In the genomic region with DNA sequence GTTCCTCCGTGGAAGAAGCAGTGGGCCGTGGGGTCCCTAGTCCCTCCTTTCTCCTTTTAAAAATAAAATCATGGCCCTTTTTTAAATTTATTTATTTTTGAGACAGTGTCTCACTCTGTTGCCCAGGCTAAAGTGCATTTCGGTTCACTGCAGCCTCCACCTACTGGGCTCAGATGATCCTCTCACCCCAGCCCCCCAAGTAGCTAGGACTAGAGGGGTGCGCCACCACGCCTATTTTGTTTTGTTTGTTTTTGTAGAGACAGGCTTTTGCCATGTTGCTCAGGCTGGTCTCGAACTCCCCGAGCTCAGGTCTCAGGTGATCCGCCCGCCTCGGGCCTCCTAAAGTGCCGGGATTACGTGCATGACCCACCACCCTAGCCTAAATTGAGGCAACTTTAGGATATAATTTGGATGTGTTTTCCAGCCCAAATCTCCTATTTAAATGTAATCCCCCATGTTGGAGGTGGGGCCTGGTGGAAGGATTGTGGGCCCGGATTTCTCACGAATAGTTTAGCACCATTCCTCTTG, we compare ENCODE assay signal across 8 cellular contexts. TPM values are rescaled to one million over a fixed set of nuclear protein-coding genes. Genes with fewer than 3 reads are reported as not detected.
A peak's percentile ranks its signal among the peaks of the same experiment; 100 is the strongest.
DNase-seq lines count a peak whose midpoint lies in the region; ATAC-seq and TF ChIP-seq lines count a peak whose summit lies in the region.

No MANE protein-coding gene starts in this region.

- H3K36me3 Mint-ChIP-seq in T-cell: peaks cover 19% of the 10 kb centered on the region
- H3K36me3 Mint-ChIP-seq in stimulated activated effector memory CD8-positive, alpha-beta T cell treated with anti-CD3 and anti-CD28 coated beads, Interleukin-12 subunit alpha, Interleukin-12 subunit beta, amount 100 ng/mL, for 72 hours: peaks cover under 1% of the 10 kb centered on the region

- H3K9me3 Mint-ChIP-seq in T-cell: no peaks in the 10 kb centered on the region
- no peaks in the 10 kb centered on the region for H3K9me3 Mint-ChIP-seq in stimulated activated effector memory CD8-positive, alpha-beta T cell treated with anti-CD3 and anti-CD28 coated beads, Interleukin-12 subunit alpha, Interleukin-12 subunit beta, amount 100 ng/mL, for 72 hours

- CTCF ChIA-PET in T-cell (lab: Charles Lee): interaction anchor here in 1 of 2 donors (1.0 to 1.3 kb wide), 4 partner anchors 7 to 692 kb away, joined by 3 to 8 read pairs (median 4); a partner anchor contains a TSS

- H3K4me1 Mint-ChIP-seq in T-cell: peaks cover 42 to 44% (median 43%) of the 10 kb centered on the region in 3 donors
- H3K4me1 Mint-ChIP-seq in stimulated activated effector memory CD8-positive, alpha-beta T cell treated with anti-CD3 and anti-CD28 coated beads, Interleukin-12 subunit alpha, Interleukin-12 subunit beta, amount 100 ng/mL, for 72 hours: peaks cover 13% of the 10 kb centered on the region

- DNase-seq in NCI-H146 (lab: John Stamatoyannopoulos, UW): peak; percentile 12
- DNase-seq in NCI-H146 treated with DMSO at 0.1 percent for 48 hours (lab: John Stamatoyannopoulos, UW; ENCODE audit: unreplicated experiment): no peak
- DNase-seq in T-cell: peak in 1 of 34 experiments; percentile 1
- no peak for DNase-seq in fibroblast of lung (ENCODE audit: low read depth in 2 of 2)
- DNase-seq in stimulated activated effector memory CD8-positive, alpha-beta T cell treated with anti-CD3 and anti-CD28 coated beads, Interleukin-12 subunit alpha, Interleukin-12 subunit beta, amount 100 ng/mL, for 72 hours (ENCODE audit: low spot score in 2 of 2): no peak
- DNase-seq in effector CD4-positive, alpha-beta T cell: no peak

- no peaks in the 10 kb centered on the region for H4K20me1 ChIP-seq in fibroblast of lung (ENCODE audit: control insufficient read depth, extremely low read depth, insufficient read depth, low read length)

- no peaks in the 10 kb centered on the region for H3K27me3 Mint-ChIP-seq in T-cell

- no peaks in the 10 kb centered on the region for H3K9me3 ChIP-seq in fibroblast of lung (ENCODE audit: control insufficient read depth, insufficient read depth, low read depth, low read length)

- peak overlapping the region; percentile 87 for H3K9ac ChIP-seq in fibroblast of lung (ENCODE audit: insufficient read depth, low read length)

- H3K27me3 ChIP-seq in fibroblast of lung (ENCODE audit: control insufficient read depth, insufficient read depth, low read length): no peaks in the 10 kb centered on the region

- TF ChIP-seq CTCF in fibroblast of lung (conservative IDR thresholded peaks at IDR 0.05 in 1 of 2, IDR thresholded peaks at IDR 0.05 in 1 of 2; ENCODE audit: low read depth in 1 of 2, low read length in 2 of 2): no peak

- H3K36me3 ChIP-seq in fibroblast of lung (ENCODE audit: control insufficient read depth, insufficient read depth, low read length): no peaks in the 10 kb centered on the region

- peak overlapping the region; percentile 91 for H2AFZ ChIP-seq in fibroblast of lung (ENCODE audit: low read length)

- peaks cover 22% of the 10 kb centered on the region for H3K79me2 ChIP-seq in fibroblast of lung (ENCODE audit: control insufficient read depth, insufficient read depth, low read length)

- H3K4me3 Mint-ChIP-seq in T-cell: peak overlapping the region; percentile 94 to 98 (median 98)
- peak overlapping the region; percentile 86 for H3K4me3 Mint-ChIP-seq in stimulated activated effector memory CD8-positive, alpha-beta T cell treated with anti-CD3 and anti-CD28 coated beads, Interleukin-12 subunit alpha, Interleukin-12 subunit beta, amount 100 ng/mL, for 72 hours

- POLR2A ChIA-PET in T-cell (lab: Charles Lee): interaction anchor here (0.5 to 1.4 kb wide), 7 partner anchors 8 to 1669 kb away, joined by 3 to 8 read pairs (median 4); a partner anchor contains a TSS

- peak overlapping the region; percentile 67 to 96 (median 86) for H3K4me3 ChIP-seq in fibroblast of lung (replicated peaks in 1 of 4; ENCODE audit: control extremely low read depth in 1 of 4, insufficient read depth in 1 of 4, low read depth in 3 of 4, low read length in 4 of 4)

- peak overlapping the region; percentile 92 to 97 for H3K27ac Mint-ChIP-seq in T-cell
- H3K27ac Mint-ChIP-seq in stimulated activated effector memory CD8-positive, alpha-beta T cell treated with anti-CD3 and anti-CD28 coated beads, Interleukin-12 subunit alpha, Interleukin-12 subunit beta, amount 100 ng/mL, for 72 hours: peak overlapping the region; percentile 97

- H3K27ac ChIP-seq in fibroblast of lung (ENCODE audit: insufficient read depth, low read length): peak overlapping the region; percentile 91

- ATAC-seq in T-cell (replicated peaks in 1 of 4) (no peak), HG02884 (IDR thresholded peaks at IDR 0.05; ENCODE audit: unreplicated experiment) (no peak), HG03520 (IDR thresholded peaks at IDR 0.05; ENCODE audit: unreplicated experiment) (no peak)
- ATAC-seq in stimulated activated effector memory CD8-positive, alpha-beta T cell treated with anti-CD3 and anti-CD28 coated beads, Interleukin-12 subunit alpha, Interleukin-12 subunit beta, amount 100 ng/mL, for 72 hours: no peak

- no peaks in the 10 kb centered on the region for H3K4me1 ChIP-seq in fibroblast of lung (ENCODE audit: control insufficient read depth, extremely low read depth, insufficient read depth, low read length)

- peak overlapping the region; percentile 49 for H3K4me2 ChIP-seq in fibroblast of lung (ENCODE audit: extremely low read depth, insufficient read depth, low read length)

RNA-seq across cellular contexts. Expression of a gene that starts 0.8 kb away (rescaled TPM):
- total RNA-seq in T-cell: 10 to 100 TPM; 21.8 to 31.2 (median 24.2) TPM
- total RNA-seq in fibroblast of lung: 5.9 and 10.2 TPM in 2 replicates
- 4.3 and 4.5 TPM in 2 replicates for polyA plus RNA-seq in fibroblast of lung
- polyA plus RNA-seq in fibroblast of lung (2012): 2.1 and 2.5 TPM in 2 replicates
- polyA minus RNA-seq in fibroblast of lung (ENCODE audit: low replicate concordance): 1.8 and 6.3 TPM in 2 replicates
